Comparison of ENCODE assay signal across 11 cellular contexts in genomic region chr6:158408552-158409130, GRCh38.
DNase-seq lines count a peak whose midpoint lies in the region; ATAC-seq and TF ChIP-seq lines count a peak whose summit lies in the region.
"Had no signal": no experiment of that assay in that cellular context is flagged by ENCODE, and none has a peak within 500 bp of the region (broad histone marks: within the 10 kb centered on the region; RNA-seq: fewer than 3 reads in every experiment).

No MANE protein-coding gene starts in this region.

- no peak for TF ChIP-seq CTCF in fibroblast of the aortic adventitia (IDR thresholded peaks at IDR 0.05; ENCODE audit: insufficient read depth, low read length)
- TF ChIP-seq CTCF in neural progenitor cell (IDR thresholded peaks at IDR 0.05), result no peak

- no peaks in the 10 kb centered on the region for H3K9me3 ChIP-seq in SJCRH30 (replicated peaks)
- no peaks in the 10 kb centered on the region for H3K9me3 ChIP-seq in neural progenitor cell (ENCODE audit: low read depth)
- peaks cover 7% of the 10 kb centered on the region; the same call in 1 of the 2 replicates for H3K9me3 ChIP-seq in HAP-1

- peaks cover 11% of the 10 kb centered on the region for H3K9me3 Mint-ChIP-seq in neural progenitor cell
- H3K9me3 Mint-ChIP-seq: stimulated activated naive B cell treated with anti-CD40 and anti-IgM and Interleukin-4, amounts not matched to agents 10 μg/mL and 1 μg/mL and 100 μg/mL, for 72 hours had no signal

- peaks cover 18% of the 10 kb centered on the region for H3K36me3 Mint-ChIP-seq in neural progenitor cell

- H3K27me3 Mint-ChIP-seq in neural progenitor cell (ENCODE audit: insufficient read depth, low read depth), result peaks cover 4% of the 10 kb centered on the region
- H3K27me3 Mint-ChIP-seq: stimulated activated naive B cell treated with anti-CD40 and anti-IgM and Interleukin-4, amounts not matched to agents 10 μg/mL and 1 μg/mL and 100 μg/mL, for 72 hours had no signal

- peak overlapping the region; percentile 6 for H3K4me2 ChIP-seq in neural progenitor cell

- no peaks in the 10 kb centered on the region for H4K20me1 ChIP-seq in neural progenitor cell (ENCODE audit: low read depth)

- H3K27me3 ChIP-seq in SJCRH30 (no peaks in the 10 kb centered on the region), neural progenitor cell (no peaks in the 10 kb centered on the region), HAP-1 (ENCODE audit: low read depth) (no peaks in the 10 kb centered on the region)

- H2AFZ ChIP-seq in neural progenitor cell (replicated peaks), result no peak overlapping the region
- H2AFZ ChIP-seq: parathyroid adenoma had no signal

- peak; percentile 37 for DNase-seq in AG08396 (ENCODE audit: low spot score)
- peak; percentile 60 to 65 for DNase-seq in SJCRH30
- DNase-seq in fibroblast of the aortic adventitia (ENCODE audit: low read depth), result peak; percentile 91
- peak; percentile 42 for DNase-seq in neural progenitor cell (ENCODE audit: low spot score)
- no peak for DNase-seq in stimulated activated CD8-positive, alpha-beta memory T cell treated with anti-CD3 and anti-CD28 coated beads, Interleukin-4, amount 100 ng/mL, for 48 hours
- DNase-seq in NCI-H2227 treated with DMSO at 0.1 percent for 48 hours (lab: John Stamatoyannopoulos, UW), result no peak
- DNase-seq in HAP-1 (ENCODE audit: low spot score in 2 of 2), result no peak
- DNase-seq: effector memory CD4-positive, alpha-beta T cell; stimulated activated naive B cell treated with anti-CD40 and anti-IgM and Interleukin-4, amounts not matched to agents 10 μg/mL and 1 μg/mL and 100 μg/mL, for 72 hours had no signal

- H3F3A ChIP-seq in neural progenitor cell (ENCODE audit: low read depth), result no peaks in the 10 kb centered on the region

- no peak for ATAC-seq in GM18909 (IDR thresholded peaks at IDR 0.05; ENCODE audit: poor library complexity, unreplicated experiment)
- ATAC-seq: stimulated activated naive B cell treated with anti-CD40 and anti-IgM and Interleukin-4, amounts not matched to agents 10 μg/mL and 1 μg/mL and 100 μg/mL, for 72 hours had no signal

- no peak overlapping the region for H3K4me3 Mint-ChIP-seq in neural progenitor cell
- H3K4me3 Mint-ChIP-seq: stimulated activated naive B cell treated with anti-CD40 and anti-IgM and Interleukin-4, amounts not matched to agents 10 μg/mL and 1 μg/mL and 100 μg/mL, for 72 hours had no signal

- no peak overlapping the region for H3K27ac Mint-ChIP-seq in neural progenitor cell
- H3K27ac Mint-ChIP-seq: stimulated activated naive B cell treated with anti-CD40 and anti-IgM and Interleukin-4, amounts not matched to agents 10 μg/mL and 1 μg/mL and 100 μg/mL, for 72 hours had no signal

- H3K4me3 ChIP-seq in SJCRH30 (no peak overlapping the region), fibroblast of the aortic adventitia (ENCODE audit: low read depth, low read length) (no peak overlapping the region), neural progenitor cell (no peak overlapping the region), HAP-1 (no peak overlapping the region)

- H3K4me1 ChIP-seq in SJCRH30 (peaks cover 48% of the 10 kb centered on the region), neural progenitor cell (peaks cover 14% of the 10 kb centered on the region), HAP-1 (peaks cover 8% of the 10 kb centered on the region)
- H3K4me1 ChIP-seq: parathyroid adenoma had no signal

- H3K4me1 Mint-ChIP-seq in neural progenitor cell, result peaks cover 4% of the 10 kb centered on the region

- in situ Hi-C loops in HAP-1 (cut with MboI; ENCODE audit: low sequenced_read_pairs), result no loop called here

- H3K27ac ChIP-seq in SJCRH30 (peak overlapping the region; percentile 34), neural progenitor cell (no peak overlapping the region)
- H3K27ac ChIP-seq: parathyroid adenoma had no signal

- H3K79me2 ChIP-seq in neural progenitor cell (ENCODE audit: low read depth), result peaks cover 27% of the 10 kb centered on the region

- peaks cover 5% of the 10 kb centered on the region for H3K36me3 ChIP-seq in SJCRH30
- H3K36me3 ChIP-seq in neural progenitor cell, result no peaks in the 10 kb centered on the region
- H3K36me3 ChIP-seq in HAP-1 (replicated peaks), result peaks cover 9% of the 10 kb centered on the region; the same call in 1 of the 2 replicates

- no peak overlapping the region for H3K9ac ChIP-seq in neural progenitor cell
- H3K9ac ChIP-seq: parathyroid adenoma had no signal

Comparison
In these comparisons a context has a peak if more than half of its experiments do, and no peak if none do; other contexts are left out.
1. DNase-seq: peak in AG08396 (single experiment), SJCRH30 (2 of 2), fibroblast of the aortic adventitia (single experiment) and neural progenitor cell (single experiment); none in stimulated activated CD8-positive, alpha-beta memory T cell treated with anti-CD3 and anti-CD28 coated beads, Interleukin-4, amount 100 ng/mL, for 48 hours (single experiment), NCI-H2227 treated with DMSO at 0.1 percent for 48 hours (single experiment) and HAP-1 (0 of 2).